In genomic region chr1:32947669-32948068, GRCh38 we compare ENCODE assay signal across 20 cellular contexts. TPM values are rescaled to one million over a fixed set of nuclear protein-coding genes. Genes with fewer than 3 reads are reported as not detected.
DNase-seq lines count a peak whose midpoint lies in the region; ATAC-seq and TF ChIP-seq lines count a peak whose summit lies in the region.
"Had no signal": no experiment of that assay in that cellular context is flagged by ENCODE, and none has a peak within 500 bp of the region (broad histone marks: within the 10 kb centered on the region; RNA-seq: fewer than 3 reads in every experiment).

No MANE protein-coding gene starts in this region.

- peak overlapping the region; percentile 12 for H3K4me2 ChIP-seq in hepatocyte
- H3K4me2 ChIP-seq: GM23338 had no signal

- H3K9me3 Mint-ChIP-seq in stimulated activated naive CD8-positive, alpha-beta T cell treated with anti-CD3 and anti-CD28 coated beads, Interleukin-15, Interleukin-2, amounts not matched to agents 100 ng/mL and 50 ng/mL, for 24 hours: no peaks in the 10 kb centered on the region
- H3K9me3 Mint-ChIP-seq in stimulated activated naive CD8-positive, alpha-beta T cell treated with anti-CD3 and anti-CD28 coated beads, Interleukin-15, amount 100 ng/mL, for 72 hours: no peaks in the 10 kb centered on the region
- no peaks in the 10 kb centered on the region for H3K9me3 Mint-ChIP-seq in stimulated activated effector memory CD8-positive, alpha-beta T cell treated with anti-CD3 and anti-CD28 coated beads, Interleukin-12 subunit alpha, Interleukin-12 subunit beta, amount 100 ng/mL, for 72 hours
- no peaks in the 10 kb centered on the region for H3K9me3 Mint-ChIP-seq in nephron progenitor cell
- H3K9me3 Mint-ChIP-seq: CD4-positive, CD25-positive, alpha-beta regulatory T cell; GM23338 had no signal

- no peak for ATAC-seq in stimulated activated naive CD8-positive, alpha-beta T cell treated with anti-CD3 and anti-CD28 coated beads, Interleukin-15, amount 100 ng/mL, for 72 hours
- no peak for ATAC-seq in stimulated activated effector memory CD8-positive, alpha-beta T cell treated with anti-CD3 and anti-CD28 coated beads, Interleukin-12 subunit alpha, Interleukin-12 subunit beta, amount 100 ng/mL, for 72 hours
- ATAC-seq in omental fat pad (ENCODE audit: low FRiP score) (no peak), GM21423 (IDR thresholded peaks at IDR 0.05; ENCODE audit: unreplicated experiment) (no peak)
- ATAC-seq: GM23338, HCT116, Right ventricle myocardium inferior had no signal

- H2AFZ ChIP-seq in hepatocyte: no peak overlapping the region
- H2AFZ ChIP-seq: GM23338 had no signal

- H3K4me1 Mint-ChIP-seq in stimulated activated naive CD8-positive, alpha-beta T cell treated with anti-CD3 and anti-CD28 coated beads, Interleukin-15, Interleukin-2, amounts not matched to agents 100 ng/mL and 50 ng/mL, for 24 hours (ENCODE audit: low read depth): peaks cover 26% of the 10 kb centered on the region
- peaks cover 5% of the 10 kb centered on the region for H3K4me1 Mint-ChIP-seq in stimulated activated naive CD8-positive, alpha-beta T cell treated with anti-CD3 and anti-CD28 coated beads, Interleukin-15, amount 100 ng/mL, for 72 hours
- peaks cover 21% of the 10 kb centered on the region for H3K4me1 Mint-ChIP-seq in stimulated activated effector memory CD8-positive, alpha-beta T cell treated with anti-CD3 and anti-CD28 coated beads, Interleukin-12 subunit alpha, Interleukin-12 subunit beta, amount 100 ng/mL, for 72 hours
- peaks cover 5% of the 10 kb centered on the region for H3K4me1 Mint-ChIP-seq in nephron progenitor cell
- H3K4me1 Mint-ChIP-seq: GM23338 had no signal

- peaks cover 36% of the 10 kb centered on the region for H3K79me2 ChIP-seq in hepatocyte

- H3K4me3 Mint-ChIP-seq in stimulated activated naive CD8-positive, alpha-beta T cell treated with anti-CD3 and anti-CD28 coated beads, Interleukin-15, Interleukin-2, amounts not matched to agents 100 ng/mL and 50 ng/mL, for 24 hours: no peak overlapping the region
- H3K4me3 Mint-ChIP-seq in stimulated activated naive CD8-positive, alpha-beta T cell treated with anti-CD3 and anti-CD28 coated beads, Interleukin-15, amount 100 ng/mL, for 72 hours: no peak overlapping the region
- H3K4me3 Mint-ChIP-seq in stimulated activated effector memory CD8-positive, alpha-beta T cell treated with anti-CD3 and anti-CD28 coated beads, Interleukin-12 subunit alpha, Interleukin-12 subunit beta, amount 100 ng/mL, for 72 hours: no peak overlapping the region
- H3K4me3 Mint-ChIP-seq in nephron progenitor cell: no peak overlapping the region
- H3K4me3 Mint-ChIP-seq: CD4-positive, CD25-positive, alpha-beta regulatory T cell; GM23338 had no signal

- no peaks in the 10 kb centered on the region for H3K27me3 Mint-ChIP-seq in stimulated activated naive CD8-positive, alpha-beta T cell treated with anti-CD3 and anti-CD28 coated beads, Interleukin-15, Interleukin-2, amounts not matched to agents 100 ng/mL and 50 ng/mL, for 24 hours
- no peaks in the 10 kb centered on the region for H3K27me3 Mint-ChIP-seq in stimulated activated naive CD8-positive, alpha-beta T cell treated with anti-CD3 and anti-CD28 coated beads, Interleukin-15, amount 100 ng/mL, for 72 hours
- peaks cover 2% of the 10 kb centered on the region for H3K27me3 Mint-ChIP-seq in nephron progenitor cell (ENCODE audit: low read depth, poor library complexity)
- H3K27me3 Mint-ChIP-seq: CD4-positive, CD25-positive, alpha-beta regulatory T cell had no signal

- H3K36me3 Mint-ChIP-seq in stimulated activated naive CD8-positive, alpha-beta T cell treated with anti-CD3 and anti-CD28 coated beads, Interleukin-15, Interleukin-2, amounts not matched to agents 100 ng/mL and 50 ng/mL, for 24 hours (ENCODE audit: low read depth): peaks cover 54% of the 10 kb centered on the region
- H3K36me3 Mint-ChIP-seq in stimulated activated effector memory CD8-positive, alpha-beta T cell treated with anti-CD3 and anti-CD28 coated beads, Interleukin-12 subunit alpha, Interleukin-12 subunit beta, amount 100 ng/mL, for 72 hours: peaks cover 95% of the 10 kb centered on the region
- peaks cover 35% of the 10 kb centered on the region for H3K36me3 Mint-ChIP-seq in nephron progenitor cell (ENCODE audit: low read depth)

- H3K4me1 ChIP-seq in hepatocyte (ENCODE audit: insufficient read depth) (peaks cover 32% of the 10 kb centered on the region), HAP-1 (peaks cover 10% of the 10 kb centered on the region)
- H3K4me1 ChIP-seq: BE2C had no signal

- H3K9me3 ChIP-seq in hepatocyte (ENCODE audit: low read depth) (no peaks in the 10 kb centered on the region), HAP-1 (no peaks in the 10 kb centered on the region)
- H3K9me3 ChIP-seq: BE2C had no signal

- no peaks in the 10 kb centered on the region for H3K36me3 ChIP-seq in hepatocyte (replicated peaks; ENCODE audit: insufficient read depth, low read depth)
- peaks cover 17% of the 10 kb centered on the region for H3K36me3 ChIP-seq in HAP-1 (replicated peaks)
- H3K36me3 ChIP-seq: BE2C had no signal

- H3K27ac Mint-ChIP-seq in stimulated activated naive CD8-positive, alpha-beta T cell treated with anti-CD3 and anti-CD28 coated beads, Interleukin-15, Interleukin-2, amounts not matched to agents 100 ng/mL and 50 ng/mL, for 24 hours: peak overlapping the region; percentile 13
- H3K27ac Mint-ChIP-seq in stimulated activated naive CD8-positive, alpha-beta T cell treated with anti-CD3 and anti-CD28 coated beads, Interleukin-15, amount 100 ng/mL, for 72 hours: no peak overlapping the region
- peak overlapping the region; percentile 7 for H3K27ac Mint-ChIP-seq in stimulated activated effector memory CD8-positive, alpha-beta T cell treated with anti-CD3 and anti-CD28 coated beads, Interleukin-12 subunit alpha, Interleukin-12 subunit beta, amount 100 ng/mL, for 72 hours
- no peak overlapping the region for H3K27ac Mint-ChIP-seq in nephron progenitor cell
- H3K27ac Mint-ChIP-seq: GM23338 had no signal

- H3K27ac ChIP-seq in hepatocyte: peak overlapping the region; percentile 89

- no peak for DNase-seq in stimulated activated naive CD8-positive, alpha-beta T cell treated with anti-CD3 and anti-CD28 coated beads, Interleukin-15, amount 100 ng/mL, for 72 hours
- DNase-seq in hepatocyte (ENCODE audit: low spot score) (no peak), HAP-1 (ENCODE audit: low spot score in 2 of 2) (no peak), omental fat pad (ENCODE audit: low spot score) (no peak), nephron progenitor cell (no peak)
- DNase-seq in stimulated activated effector memory CD8-positive, alpha-beta T cell treated with anti-CD3 and anti-CD28 coated beads, Interleukin-12 subunit alpha, Interleukin-12 subunit beta, amount 100 ng/mL, for 72 hours (ENCODE audit: low spot score in 2 of 2): no peak
- DNase-seq: BE2C; CD4-positive, CD25-positive, alpha-beta regulatory T cell; DMS53; EL; NCI-H1105 treated with DMSO at 0.1 percent for 48 hours; NCI-H1694; NCI-H2081 treated with DMSO at 0.1 percent for 48 hours; NCI-H510A treated with DMSO at 0.1 percent for 48 hours; NCI-H774 had no signal

- H3K27me3 ChIP-seq in hepatocyte (no peaks in the 10 kb centered on the region), HAP-1 (ENCODE audit: low read depth) (no peaks in the 10 kb centered on the region)
- H3K27me3 ChIP-seq: BE2C had no signal

- no peaks in the 10 kb centered on the region for H3K9me2 ChIP-seq in hepatocyte (replicated peaks; ENCODE audit: insufficient read depth)

- WGBS in hepatocyte (ENCODE audit: low lambda C conversion rate, missing lambda C conversion rate): 54% methylated on average over 3 of the region's 3 CpGs

- in situ Hi-C loops in HAP-1 (cut with MboI; ENCODE audit: low sequenced_read_pairs): no loop called here

- H4K20me1 ChIP-seq in hepatocyte (ENCODE audit: insufficient read depth, poor library complexity, severe bottlenecking): no peaks in the 10 kb centered on the region

- TF ChIP-seq CTCF in hepatocyte (IDR thresholded peaks at IDR 0.05; ENCODE audit: poor library complexity): no peak
- no peak for TF ChIP-seq CTCF in omental fat pad (IDR thresholded peaks at IDR 0.05)
- TF ChIP-seq CTCF in nephron progenitor cell (IDR thresholded peaks at IDR 0.05): no peak

- H3K4me3 ChIP-seq in hepatocyte (no peak overlapping the region), HAP-1 (no peak overlapping the region)
- H3K4me3 ChIP-seq: GM23338 had no signal

RNA-seq across cellular contexts. Expression of gene RNF19B, which starts 16.9 kb away (rescaled TPM):
- 16.1 and 21.3 TPM in 2 replicates for total RNA-seq in hepatocyte
- polyA plus RNA-seq in hepatocyte: 11.5 and 15.5 TPM in 2 replicates
- total RNA-seq in omental fat pad: 10 to 100 TPM; 15.0 to 38.8 (median 29.2) TPM

RNA-seq across cellular contexts. Expression of gene TMEM54, which starts 46.5 kb away (rescaled TPM):
- total RNA-seq in hepatocyte: 24.8 and 33.5 TPM in 2 replicates
- 52.6 and 64.7 TPM in 2 replicates for polyA plus RNA-seq in hepatocyte
- total RNA-seq in omental fat pad: 10 to 100 TPM; 16.2 to 70.1 (median 26.4) TPM
- total RNA-seq: CD4-positive, CD25-positive, alpha-beta regulatory T cell had no signal
- polyA plus RNA-seq: CD4-positive, CD25-positive, alpha-beta regulatory T cell had no signal

Comparison
In these comparisons a context has a peak if more than half of its experiments do, and no peak if none do; other contexts are left out.
1. H3K27ac Mint-ChIP-seq: peak in stimulated activated naive CD8-positive, alpha-beta T cell treated with anti-CD3 and anti-CD28 coated beads, Interleukin-15, Interleukin-2, amounts not matched to agents 100 ng/mL and 50 ng/mL, for 24 hours (single experiment) and stimulated activated effector memory CD8-positive, alpha-beta T cell treated with anti-CD3 and anti-CD28 coated beads, Interleukin-12 subunit alpha, Interleukin-12 subunit beta, amount 100 ng/mL, for 72 hours (single experiment); none in stimulated activated naive CD8-positive, alpha-beta T cell treated with anti-CD3 and anti-CD28 coated beads, Interleukin-15, amount 100 ng/mL, for 72 hours (0 of 2) and nephron progenitor cell (single experiment).